ENCODE assay signal across 10 cellular contexts in genomic region chr9:21194867-21195776, GRCh38. TPM values are rescaled to one million over a fixed set of nuclear protein-coding genes. Genes with fewer than 3 reads are reported as not detected.
DNase-seq lines count a peak whose midpoint lies in the region; ATAC-seq and TF ChIP-seq lines count a peak whose summit lies in the region.
"Not testable (repeated sequence)": the region's sequence is repeated elsewhere in the genome, so short reads cannot be mapped to it uniquely, and the experiment has no call there.
"Had no signal": no experiment of that assay in that cellular context is flagged by ENCODE, and none has a peak within 500 bp of the region (broad histone marks: within the 10 kb centered on the region; RNA-seq: fewer than 3 reads in every experiment).

No MANE protein-coding gene starts in this region.

- DNase-seq in BJ (ENCODE audit: low read depth): not testable (repeated sequence)
- DNase-seq in KG1 (lab: John Stamatoyannopoulos, UW) (peak; percentile 32), SKM-1 (lab: John Stamatoyannopoulos, UW; ENCODE audit: unreplicated experiment) (peak; percentile 31), adrenal gland (peak in 6 of 7 donors; percentile 12 to 59 (median 28)), heart right ventricle (peak in 1 of 2 donors; percentile 25), putamen (ENCODE audit: low spot score) (peak; percentile 2)

- TF ChIP-seq CTCF in BJ (IDR thresholded peaks at IDR 0.05; ENCODE audit: insufficient read depth, low read depth, low read length) (peak; percentile 54), adrenal gland (IDR thresholded peaks at IDR 0.05) (peak; percentile 25 to 48 (median 40)), heart right ventricle (IDR thresholded peaks at IDR 0.05) (peak; percentile 8 to 63 (median 49))

- CTCF ChIA-PET in BJ (lab: Yijun Ruan, JAX): interaction anchor here (0.7 to 1.6 kb wide), 7 partner anchors 9 to 596 kb away, joined by 3 to 5 read pairs (median 4); partner anchors contain the start of gene IFNA10

- H3K36me3 ChIP-seq in BJ (ENCODE audit: control insufficient read depth, insufficient read depth, low read length); adrenal gland (replicated peaks in 1 of 2); heart right ventricle: not testable (repeated sequence)

- not testable (repeated sequence) for H3K27me3 ChIP-seq in BJ (ENCODE audit: control insufficient read depth, insufficient read depth, low read length); adrenal gland; heart right ventricle

- H3K4me1 ChIP-seq in adrenal gland (replicated peaks in 1 of 2); heart right ventricle: not testable (repeated sequence)

- not testable (repeated sequence) for H3K9me3 ChIP-seq in adrenal gland (replicated peaks in 1 of 3); heart right ventricle

- POLR2A ChIA-PET in BJ (lab: Charles Lee): not testable (repeated sequence)

- not testable (repeated sequence) for H3K27ac ChIP-seq in adrenal gland, heart right ventricle

- 33 to 36% (median 35%) methylated on average over 6 of the region's 6 CpGs for WGBS in adrenal gland, 4 donors
- WGBS in heart right ventricle, 2 donors: 33 to 38% methylated on average over 6 of the region's 6 CpGs

- ATAC-seq in GM18867 (IDR thresholded peaks at IDR 0.05; ENCODE audit: unreplicated experiment) (peak; percentile 89), HG02623 (IDR thresholded peaks at IDR 0.05; ENCODE audit: unreplicated experiment) (peak; percentile 94), heart right ventricle (peak in 6 of 8 donors; percentile 47 to 78 (median 68))

- not testable (repeated sequence) for TF ChIP-seq POLR2A in adrenal gland (IDR thresholded peaks at IDR 0.05)

- intact Hi-C loops in adrenal gland (cut with DNase I); heart right ventricle (cut with DNase I): not testable (repeated sequence)

- H3K4me3 ChIP-seq in BJ (ENCODE audit: low read depth, low read length); adrenal gland; heart right ventricle: not testable (repeated sequence)

RNA-seq across cellular contexts. Expression of gene IFNA7, which starts 6.9 kb away (rescaled TPM):
- polyA plus RNA-seq in BJ (2011; rRNA removed) (not detected in 2 replicates), adrenal gland (not detected), heart right ventricle (not detected)
- not detected in 2 replicates for polyA minus RNA-seq in BJ (2011; rRNA and poly(A)+ RNA removed)
- total RNA-seq in adrenal gland (not detected), heart right ventricle (not detected)
- total RNA-seq: Daoy had no signal
- polyA plus RNA-seq: esophagus had no signal

RNA-seq across cellular contexts. Expression of gene IFNA4, which starts 7.7 kb away (rescaled TPM):
- polyA plus RNA-seq in BJ (2011; rRNA removed): not detected in 2 replicates
- not detected in 2 replicates for polyA minus RNA-seq in BJ (2011; rRNA and poly(A)+ RNA removed)
- total RNA-seq in adrenal gland: not detected
- polyA plus RNA-seq in adrenal gland: not detected
- total RNA-seq in heart right ventricle: not detected
- polyA plus RNA-seq in heart right ventricle: not detected
- total RNA-seq: Daoy had no signal
- polyA plus RNA-seq: esophagus had no signal

RNA-seq across cellular contexts. Expression of gene IFNA10, which starts 11.8 kb away (rescaled TPM):
- polyA plus RNA-seq in BJ (2011; rRNA removed) (not detected in 2 replicates), adrenal gland (not detected), heart right ventricle (not detected)
- not detected in 2 replicates for polyA minus RNA-seq in BJ (2011; rRNA and poly(A)+ RNA removed)
- total RNA-seq in adrenal gland (not detected), heart right ventricle (not detected)
- total RNA-seq: Daoy had no signal
- polyA plus RNA-seq: esophagus had no signal

RNA-seq across cellular contexts. Expression of gene IFNA16, which starts 22.0 kb away (rescaled TPM):
- not detected in 2 replicates for polyA plus RNA-seq in BJ (2011; rRNA removed)
- not detected in 2 replicates for polyA minus RNA-seq in BJ (2011; rRNA and poly(A)+ RNA removed)
- not detected for total RNA-seq in adrenal gland
- not detected for polyA plus RNA-seq in adrenal gland
- total RNA-seq in heart right ventricle: not detected
- polyA plus RNA-seq in heart right ventricle: not detected
- total RNA-seq: Daoy had no signal
- polyA plus RNA-seq: esophagus had no signal

RNA-seq across cellular contexts. Expression of gene IFNA21, which starts 28.7 kb away (rescaled TPM):
- not detected in 2 replicates for polyA plus RNA-seq in BJ (2011; rRNA removed)
- not detected in 2 replicates for polyA minus RNA-seq in BJ (2011; rRNA and poly(A)+ RNA removed)
- not detected for total RNA-seq in adrenal gland
- not detected for polyA plus RNA-seq in adrenal gland
- total RNA-seq in heart right ventricle: not detected
- polyA plus RNA-seq in heart right ventricle: not detected
- total RNA-seq: Daoy had no signal
- polyA plus RNA-seq: esophagus had no signal
